Comparison of ENCODE assay signal across 1 cellular context in the genomic region with DNA sequence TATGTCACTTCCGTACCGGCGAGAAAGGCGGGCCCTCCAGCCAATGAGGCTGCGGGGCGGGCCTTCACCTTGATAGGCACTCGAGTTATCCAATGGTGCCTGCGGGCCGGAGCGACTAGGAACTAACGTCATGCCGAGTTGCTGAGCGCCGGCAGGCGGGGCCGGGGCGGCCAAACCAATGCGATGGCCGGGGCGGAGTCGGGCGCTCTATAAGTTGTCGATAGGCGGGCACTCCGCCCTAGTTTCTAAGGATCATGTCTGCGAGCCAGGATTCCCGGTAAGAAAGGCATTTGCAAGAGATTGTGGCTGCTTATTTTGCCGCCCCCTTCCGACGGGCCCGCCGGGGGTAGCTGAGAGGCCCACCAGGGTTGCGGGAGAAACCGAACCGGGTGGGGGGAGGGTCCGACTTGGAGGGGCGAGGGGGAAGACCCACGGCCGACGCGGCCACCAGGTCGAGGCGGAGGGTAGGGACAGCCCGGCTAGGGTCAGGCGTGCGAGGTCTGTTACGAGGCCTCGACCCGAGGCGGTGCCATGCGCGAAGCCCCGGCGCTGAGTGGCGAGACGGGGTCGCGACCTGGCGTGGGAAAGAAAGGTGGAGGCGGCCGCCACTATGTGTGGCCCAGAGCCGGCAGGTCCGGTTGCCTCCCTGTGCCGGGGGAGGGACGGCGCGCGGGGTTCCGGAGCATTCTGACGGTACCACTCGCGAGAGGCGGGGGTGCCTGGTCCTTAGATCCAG.
TF ChIP-seq lines count a peak whose summit lies in the region.

No MANE protein-coding gene starts in this region.

TF ChIP-seq in WTC11, 78 proteins besides CTCF, POLR2A, EP300 and RAD21 (continued from another document and continues in another):
- TF ChIP-seq, protein P1, sequence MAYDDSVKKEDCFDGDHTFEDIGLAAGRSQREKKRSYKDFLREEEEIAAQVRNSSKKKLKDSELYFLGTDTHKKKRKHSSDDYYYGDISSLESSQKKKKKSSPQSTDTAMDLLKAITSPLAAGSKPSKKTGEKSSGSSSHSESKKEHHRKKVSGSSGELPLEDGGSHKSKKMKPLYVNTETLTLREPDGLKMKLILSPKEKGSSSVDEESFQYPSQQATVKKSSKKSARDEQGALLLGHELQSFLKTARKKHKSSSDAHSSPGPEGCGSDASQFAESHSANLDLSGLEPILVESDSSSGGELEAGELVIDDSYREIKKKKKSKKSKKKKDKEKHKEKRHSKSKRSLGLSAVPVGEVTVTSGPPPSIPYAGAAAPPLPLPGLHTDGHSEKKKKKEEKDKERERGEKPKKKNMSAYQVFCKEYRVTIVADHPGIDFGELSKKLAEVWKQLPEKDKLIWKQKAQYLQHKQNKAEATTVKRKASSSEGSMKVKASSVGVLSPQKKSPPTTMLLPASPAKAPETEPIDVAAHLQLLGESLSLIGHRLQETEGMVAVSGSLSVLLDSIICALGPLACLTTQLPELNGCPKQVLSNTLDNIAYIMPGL (CRISPR knock-in tag; IDR thresholded peaks at IDR 0.05), result peak; percentile 59
- TF ChIP-seq ZNF263 (CRISPR knock-in tag; IDR thresholded peaks at IDR 0.05; ENCODE audit: low read depth), result no peak
- peak; percentile 84 for TF ChIP-seq PRRX2 (CRISPR knock-in tag; IDR thresholded peaks at IDR 0.05)
- TF ChIP-seq, protein P2, sequence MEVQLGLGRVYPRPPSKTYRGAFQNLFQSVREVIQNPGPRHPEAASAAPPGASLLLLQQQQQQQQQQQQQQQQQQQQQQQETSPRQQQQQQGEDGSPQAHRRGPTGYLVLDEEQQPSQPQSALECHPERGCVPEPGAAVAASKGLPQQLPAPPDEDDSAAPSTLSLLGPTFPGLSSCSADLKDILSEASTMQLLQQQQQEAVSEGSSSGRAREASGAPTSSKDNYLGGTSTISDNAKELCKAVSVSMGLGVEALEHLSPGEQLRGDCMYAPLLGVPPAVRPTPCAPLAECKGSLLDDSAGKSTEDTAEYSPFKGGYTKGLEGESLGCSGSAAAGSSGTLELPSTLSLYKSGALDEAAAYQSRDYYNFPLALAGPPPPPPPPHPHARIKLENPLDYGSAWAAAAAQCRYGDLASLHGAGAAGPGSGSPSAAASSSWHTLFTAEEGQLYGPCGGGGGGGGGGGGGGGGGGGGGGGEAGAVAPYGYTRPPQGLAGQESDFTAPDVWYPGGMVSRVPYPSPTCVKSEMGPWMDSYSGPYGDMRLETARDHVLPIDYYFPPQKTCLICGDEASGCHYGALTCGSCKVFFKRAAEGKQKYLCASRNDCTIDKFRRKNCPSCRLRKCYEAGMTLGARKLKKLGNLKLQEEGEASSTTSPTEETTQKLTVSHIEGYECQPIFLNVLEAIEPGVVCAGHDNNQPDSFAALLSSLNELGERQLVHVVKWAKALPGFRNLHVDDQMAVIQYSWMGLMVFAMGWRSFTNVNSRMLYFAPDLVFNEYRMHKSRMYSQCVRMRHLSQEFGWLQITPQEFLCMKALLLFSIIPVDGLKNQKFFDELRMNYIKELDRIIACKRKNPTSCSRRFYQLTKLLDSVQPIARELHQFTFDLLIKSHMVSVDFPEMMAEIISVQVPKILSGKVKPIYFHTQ (CRISPR knock-in tag; IDR thresholded peaks at IDR 0.05), result peak; percentile 95
- TF ChIP-seq, protein P3, sequence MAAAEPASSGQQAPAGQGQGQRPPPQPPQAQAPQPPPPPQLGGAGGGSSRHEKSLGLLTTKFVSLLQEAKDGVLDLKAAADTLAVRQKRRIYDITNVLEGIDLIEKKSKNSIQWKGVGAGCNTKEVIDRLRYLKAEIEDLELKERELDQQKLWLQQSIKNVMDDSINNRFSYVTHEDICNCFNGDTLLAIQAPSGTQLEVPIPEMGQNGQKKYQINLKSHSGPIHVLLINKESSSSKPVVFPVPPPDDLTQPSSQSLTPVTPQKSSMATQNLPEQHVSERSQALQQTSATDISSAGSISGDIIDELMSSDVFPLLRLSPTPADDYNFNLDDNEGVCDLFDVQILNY (CRISPR knock-in tag; IDR thresholded peaks at IDR 0.05), result peak; percentile 51
- no peak for TF ChIP-seq RELA (CRISPR knock-in tag; IDR thresholded peaks at IDR 0.05; ENCODE audit: borderline replicate concordance)
- TF ChIP-seq SMAD4 (CRISPR knock-in tag; IDR thresholded peaks at IDR 0.05), result no peak
- TF ChIP-seq ATF1 (CRISPR knock-in tag; IDR thresholded peaks at IDR 0.05), result no peak
- peak; percentile 42 for TF ChIP-seq FOXP1 (CRISPR knock-in tag; IDR thresholded peaks at IDR 0.05; ENCODE audit: borderline replicate concordance)
- TF ChIP-seq, protein P4, sequence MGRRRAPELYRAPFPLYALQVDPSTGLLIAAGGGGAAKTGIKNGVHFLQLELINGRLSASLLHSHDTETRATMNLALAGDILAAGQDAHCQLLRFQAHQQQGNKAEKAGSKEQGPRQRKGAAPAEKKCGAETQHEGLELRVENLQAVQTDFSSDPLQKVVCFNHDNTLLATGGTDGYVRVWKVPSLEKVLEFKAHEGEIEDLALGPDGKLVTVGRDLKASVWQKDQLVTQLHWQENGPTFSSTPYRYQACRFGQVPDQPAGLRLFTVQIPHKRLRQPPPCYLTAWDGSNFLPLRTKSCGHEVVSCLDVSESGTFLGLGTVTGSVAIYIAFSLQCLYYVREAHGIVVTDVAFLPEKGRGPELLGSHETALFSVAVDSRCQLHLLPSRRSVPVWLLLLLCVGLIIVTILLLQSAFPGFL (CRISPR knock-in tag; IDR thresholded peaks at IDR 0.05; ENCODE audit: borderline replicate concordance), result peak; percentile 36; the same call in 1 of the 2 replicates
- 0 out of 2 replicates have a peak, but pooled peaks have one; percentile 26 for TF ChIP-seq KAT7 (CRISPR knock-in tag; IDR thresholded peaks at IDR 0.05; ENCODE audit: borderline replicate concordance)
- TF ChIP-seq, protein P5, sequence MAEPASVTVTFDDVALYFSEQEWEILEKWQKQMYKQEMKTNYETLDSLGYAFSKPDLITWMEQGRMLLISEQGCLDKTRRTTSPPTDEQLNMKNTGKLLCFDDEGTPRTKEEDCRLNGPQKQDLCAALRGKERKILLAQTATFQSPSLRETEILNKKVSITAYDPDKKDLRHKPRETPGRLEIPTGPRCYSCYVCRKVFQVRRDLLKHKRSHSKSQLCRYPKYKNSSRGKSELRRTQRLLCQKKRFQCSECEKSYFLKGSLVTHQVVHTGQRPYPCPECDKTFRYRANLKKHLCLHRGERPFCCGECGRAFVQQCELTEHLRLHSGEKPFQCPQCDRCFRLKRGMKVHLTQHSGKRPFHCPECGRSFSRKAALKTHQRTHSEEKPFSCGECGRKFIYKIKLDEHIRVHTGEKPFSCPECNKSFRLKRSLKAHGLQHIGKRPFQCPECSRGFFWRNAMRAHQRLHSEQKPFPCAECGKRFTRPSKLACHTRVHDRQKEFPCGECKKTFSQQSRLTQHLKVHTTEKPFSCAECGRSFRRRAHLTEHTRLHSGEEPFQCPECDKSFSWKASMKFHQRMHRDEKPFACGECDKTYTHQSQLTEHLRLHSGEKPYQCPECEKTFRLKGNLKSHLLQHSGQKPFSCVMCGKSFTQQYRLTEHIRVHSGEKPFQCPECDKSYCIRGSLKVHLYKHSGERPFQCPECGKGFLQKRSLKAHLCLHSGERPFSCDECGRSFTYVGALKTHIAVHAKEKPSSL (CRISPR knock-in tag; conservative IDR thresholded peaks at IDR 0.05), result peak; percentile 86; the same call in 1 of the 2 replicates
- TF ChIP-seq, protein P6, sequence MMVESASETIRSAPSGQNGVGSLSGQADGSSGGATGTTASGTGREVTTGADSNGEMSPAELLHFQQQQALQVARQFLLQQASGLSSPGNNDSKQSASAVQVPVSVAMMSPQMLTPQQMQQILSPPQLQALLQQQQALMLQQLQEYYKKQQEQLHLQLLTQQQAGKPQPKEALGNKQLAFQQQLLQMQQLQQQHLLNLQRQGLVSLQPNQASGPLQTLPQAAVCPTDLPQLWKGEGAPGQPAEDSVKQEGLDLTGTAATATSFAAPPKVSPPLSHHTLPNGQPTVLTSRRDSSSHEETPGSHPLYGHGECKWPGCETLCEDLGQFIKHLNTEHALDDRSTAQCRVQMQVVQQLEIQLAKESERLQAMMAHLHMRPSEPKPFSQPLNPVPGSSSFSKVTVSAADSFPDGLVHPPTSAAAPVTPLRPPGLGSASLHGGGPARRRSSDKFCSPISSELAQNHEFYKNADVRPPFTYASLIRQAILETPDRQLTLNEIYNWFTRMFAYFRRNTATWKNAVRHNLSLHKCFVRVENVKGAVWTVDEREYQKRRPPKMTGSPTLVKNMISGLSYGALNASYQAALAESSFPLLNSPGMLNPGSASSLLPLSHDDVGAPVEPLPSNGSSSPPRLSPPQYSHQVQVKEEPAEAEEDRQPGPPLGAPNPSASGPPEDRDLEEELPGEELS (CRISPR knock-in tag; IDR thresholded peaks at IDR 0.05), result 0 out of 2 replicates have a peak, but pooled peaks have one; percentile 4
- TF ChIP-seq FOXJ3 (CRISPR knock-in tag; IDR thresholded peaks at IDR 0.05; ENCODE audit: borderline replicate concordance), result 0 out of 2 replicates have a peak, but pooled peaks have one; percentile 41
- TF ChIP-seq, protein P7, sequence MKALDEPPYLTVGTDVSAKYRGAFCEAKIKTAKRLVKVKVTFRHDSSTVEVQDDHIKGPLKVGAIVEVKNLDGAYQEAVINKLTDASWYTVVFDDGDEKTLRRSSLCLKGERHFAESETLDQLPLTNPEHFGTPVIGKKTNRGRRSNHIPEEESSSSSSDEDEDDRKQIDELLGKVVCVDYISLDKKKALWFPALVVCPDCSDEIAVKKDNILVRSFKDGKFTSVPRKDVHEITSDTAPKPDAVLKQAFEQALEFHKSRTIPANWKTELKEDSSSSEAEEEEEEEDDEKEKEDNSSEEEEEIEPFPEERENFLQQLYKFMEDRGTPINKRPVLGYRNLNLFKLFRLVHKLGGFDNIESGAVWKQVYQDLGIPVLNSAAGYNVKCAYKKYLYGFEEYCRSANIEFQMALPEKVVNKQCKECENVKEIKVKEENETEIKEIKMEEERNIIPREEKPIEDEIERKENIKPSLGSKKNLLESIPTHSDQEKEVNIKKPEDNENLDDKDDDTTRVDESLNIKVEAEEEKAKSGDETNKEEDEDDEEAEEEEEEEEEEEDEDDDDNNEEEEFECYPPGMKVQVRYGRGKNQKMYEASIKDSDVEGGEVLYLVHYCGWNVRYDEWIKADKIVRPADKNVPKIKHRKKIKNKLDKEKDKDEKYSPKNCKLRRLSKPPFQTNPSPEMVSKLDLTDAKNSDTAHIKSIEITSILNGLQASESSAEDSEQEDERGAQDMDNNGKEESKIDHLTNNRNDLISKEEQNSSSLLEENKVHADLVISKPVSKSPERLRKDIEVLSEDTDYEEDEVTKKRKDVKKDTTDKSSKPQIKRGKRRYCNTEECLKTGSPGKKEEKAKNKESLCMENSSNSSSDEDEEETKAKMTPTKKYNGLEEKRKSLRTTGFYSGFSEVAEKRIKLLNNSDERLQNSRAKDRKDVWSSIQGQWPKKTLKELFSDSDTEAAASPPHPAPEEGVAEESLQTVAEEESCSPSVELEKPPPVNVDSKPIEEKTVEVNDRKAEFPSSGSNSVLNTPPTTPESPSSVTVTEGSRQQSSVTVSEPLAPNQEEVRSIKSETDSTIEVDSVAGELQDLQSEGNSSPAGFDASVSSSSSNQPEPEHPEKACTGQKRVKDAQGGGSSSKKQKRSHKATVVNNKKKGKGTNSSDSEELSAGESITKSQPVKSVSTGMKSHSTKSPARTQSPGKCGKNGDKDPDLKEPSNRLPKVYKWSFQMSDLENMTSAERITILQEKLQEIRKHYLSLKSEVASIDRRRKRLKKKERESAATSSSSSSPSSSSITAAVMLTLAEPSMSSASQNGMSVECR (CRISPR knock-in tag; IDR thresholded peaks at IDR 0.05; ENCODE audit: borderline replicate concordance), result no peak; the same call in 1 of the 2 replicates
- TF ChIP-seq ZNF396 (CRISPR knock-in tag; IDR thresholded peaks at IDR 0.05; ENCODE audit: borderline replicate concordance), result no peak
- no peak for TF ChIP-seq ZNF317 (CRISPR knock-in tag; IDR thresholded peaks at IDR 0.05; ENCODE audit: borderline replicate concordance, low read depth)
- TF ChIP-seq, protein P8, sequence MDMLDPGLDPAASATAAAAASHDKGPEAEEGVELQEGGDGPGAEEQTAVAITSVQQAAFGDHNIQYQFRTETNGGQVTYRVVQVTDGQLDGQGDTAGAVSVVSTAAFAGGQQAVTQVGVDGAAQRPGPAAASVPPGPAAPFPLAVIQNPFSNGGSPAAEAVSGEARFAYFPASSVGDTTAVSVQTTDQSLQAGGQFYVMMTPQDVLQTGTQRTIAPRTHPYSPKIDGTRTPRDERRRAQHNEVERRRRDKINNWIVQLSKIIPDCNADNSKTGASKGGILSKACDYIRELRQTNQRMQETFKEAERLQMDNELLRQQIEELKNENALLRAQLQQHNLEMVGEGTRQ (CRISPR knock-in tag; IDR thresholded peaks at IDR 0.05), result no peak
- TF ChIP-seq, protein P9, sequence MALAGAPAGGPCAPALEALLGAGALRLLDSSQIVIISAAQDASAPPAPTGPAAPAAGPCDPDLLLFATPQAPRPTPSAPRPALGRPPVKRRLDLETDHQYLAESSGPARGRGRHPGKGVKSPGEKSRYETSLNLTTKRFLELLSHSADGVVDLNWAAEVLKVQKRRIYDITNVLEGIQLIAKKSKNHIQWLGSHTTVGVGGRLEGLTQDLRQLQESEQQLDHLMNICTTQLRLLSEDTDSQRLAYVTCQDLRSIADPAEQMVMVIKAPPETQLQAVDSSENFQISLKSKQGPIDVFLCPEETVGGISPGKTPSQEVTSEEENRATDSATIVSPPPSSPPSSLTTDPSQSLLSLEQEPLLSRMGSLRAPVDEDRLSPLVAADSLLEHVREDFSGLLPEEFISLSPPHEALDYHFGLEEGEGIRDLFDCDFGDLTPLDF (CRISPR knock-in tag; IDR thresholded peaks at IDR 0.05), result peak; percentile 74
- TF ChIP-seq ESRRA (CRISPR knock-in tag; IDR thresholded peaks at IDR 0.05; ENCODE audit: borderline replicate concordance), result peak; percentile 56; the same call in 1 of the 2 replicates
- TF ChIP-seq ZNF416 (CRISPR knock-in tag; IDR thresholded peaks at IDR 0.05), result peak; percentile 97; the same call in 1 of the 2 replicates
- TF ChIP-seq TP53 (CRISPR knock-in tag; IDR thresholded peaks at IDR 0.05), result peak; percentile 45; the same call in 1 of the 2 replicates
- peak; percentile 66 for TF ChIP-seq ETV6 (CRISPR knock-in tag; IDR thresholded peaks at IDR 0.05)
- TF ChIP-seq SOX15 (CRISPR knock-in tag; IDR thresholded peaks at IDR 0.05), result no peak
- TF ChIP-seq, protein P10, sequence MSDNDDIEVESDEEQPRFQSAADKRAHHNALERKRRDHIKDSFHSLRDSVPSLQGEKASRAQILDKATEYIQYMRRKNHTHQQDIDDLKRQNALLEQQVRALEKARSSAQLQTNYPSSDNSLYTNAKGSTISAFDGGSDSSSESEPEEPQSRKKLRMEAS (CRISPR knock-in tag; IDR thresholded peaks at IDR 0.05), result no peak; the same call in 1 of the 2 replicates
- TF ChIP-seq, protein P11, sequence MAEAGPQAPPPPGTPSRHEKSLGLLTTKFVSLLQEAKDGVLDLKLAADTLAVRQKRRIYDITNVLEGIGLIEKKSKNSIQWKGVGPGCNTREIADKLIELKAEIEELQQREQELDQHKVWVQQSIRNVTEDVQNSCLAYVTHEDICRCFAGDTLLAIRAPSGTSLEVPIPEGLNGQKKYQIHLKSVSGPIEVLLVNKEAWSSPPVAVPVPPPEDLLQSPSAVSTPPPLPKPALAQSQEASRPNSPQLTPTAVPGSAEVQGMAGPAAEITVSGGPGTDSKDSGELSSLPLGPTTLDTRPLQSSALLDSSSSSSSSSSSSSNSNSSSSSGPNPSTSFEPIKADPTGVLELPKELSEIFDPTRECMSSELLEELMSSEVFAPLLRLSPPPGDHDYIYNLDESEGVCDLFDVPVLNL (CRISPR knock-in tag; IDR thresholded peaks at IDR 0.05; ENCODE audit: borderline replicate concordance, low read depth), result no peak
- 0 out of 2 replicates have a peak, but pooled peaks have one; percentile 17 for TF ChIP-seq ZNF138 (CRISPR knock-in tag; conservative IDR thresholded peaks at IDR 0.05)
- TF ChIP-seq NR2C2 (CRISPR knock-in tag; IDR thresholded peaks at IDR 0.05), result no peak
- TF ChIP-seq ZNF671 (CRISPR knock-in tag; IDR thresholded peaks at IDR 0.05), result peak; percentile 90
- TF ChIP-seq, protein P12, sequence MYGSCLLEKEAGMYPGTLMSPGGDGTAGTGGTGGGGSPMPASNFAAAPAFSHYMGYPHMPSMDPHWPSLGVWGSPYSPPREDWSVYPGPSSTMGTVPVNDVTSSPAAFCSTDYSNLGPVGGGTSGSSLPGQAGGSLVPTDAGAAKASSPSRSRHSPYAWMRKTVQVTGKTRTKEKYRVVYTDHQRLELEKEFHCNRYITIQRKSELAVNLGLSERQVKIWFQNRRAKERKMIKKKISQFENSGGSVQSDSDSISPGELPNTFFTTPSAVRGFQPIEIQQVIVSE (CRISPR knock-in tag; IDR thresholded peaks at IDR 0.05; ENCODE audit: borderline replicate concordance), result no peak
- TF ChIP-seq OVOL2 (CRISPR knock-in tag; IDR thresholded peaks at IDR 0.05; ENCODE audit: borderline replicate concordance), result no peak
